ENCODE assay signal across 8 cellular contexts in the genomic region with DNA sequence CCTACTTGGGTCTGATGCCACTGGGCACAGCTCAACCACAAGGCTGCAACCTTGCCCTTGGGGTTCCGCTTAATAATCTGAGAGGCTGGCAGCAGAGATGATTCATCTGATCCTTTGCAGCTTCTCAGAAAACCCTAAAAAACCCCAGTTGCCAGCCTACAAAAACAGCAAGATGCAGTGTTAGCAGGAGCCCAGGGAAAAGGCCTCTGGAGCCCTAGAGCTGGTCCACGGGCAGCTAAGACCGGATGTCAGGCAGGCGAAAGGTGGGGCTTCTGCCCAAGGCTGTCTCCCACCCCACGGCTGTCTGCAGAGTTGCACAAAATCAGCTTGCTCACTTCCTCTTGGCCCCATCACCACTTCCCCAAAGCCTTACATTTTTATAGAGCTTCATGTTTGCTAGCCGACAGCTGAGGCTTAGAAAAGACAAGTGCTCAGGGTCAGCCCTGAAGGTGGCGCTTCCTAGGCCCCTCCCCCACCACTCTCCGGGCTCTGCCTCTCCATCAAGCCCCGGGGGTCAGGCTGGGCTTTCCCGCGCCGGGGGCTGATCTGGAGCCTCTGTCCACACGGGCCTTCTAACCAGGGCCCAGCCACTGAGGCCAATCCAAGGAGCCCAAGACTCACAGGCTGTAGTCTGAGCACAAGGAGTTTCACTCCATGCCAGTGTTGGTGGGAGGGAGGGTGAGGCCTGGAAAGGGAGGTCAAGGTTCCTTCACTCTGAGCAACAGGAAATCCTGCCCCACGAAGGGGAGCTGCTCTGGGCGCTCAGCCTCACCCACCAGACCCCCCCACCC. TPM values are rescaled to one million over a fixed set of nuclear protein-coding genes. Genes with fewer than 3 reads are reported as not detected.
DNase-seq lines count a peak whose midpoint lies in the region; ATAC-seq and TF ChIP-seq lines count a peak whose summit lies in the region.

No MANE protein-coding gene starts in this region.

- 7% methylated on average over 15 of the region's 15 CpGs for WGBS in thymus

- no peaks in the 10 kb centered on the region for H3K27me3 ChIP-seq in OCI-LY1 (ENCODE audit: insufficient read depth, low read length)
- peaks cover 4% of the 10 kb centered on the region for H3K27me3 ChIP-seq in neuron (ENCODE audit: insufficient read depth, low read length)
- H3K27me3 ChIP-seq in thymus (ENCODE audit: control insufficient read depth, insufficient read depth) = no peaks in the 10 kb centered on the region

- peak overlapping the region; percentile 79 for H3K9ac ChIP-seq in OCI-LY1 (ENCODE audit: low read length)

- H3K4me3 ChIP-seq in OCI-LY1 (ENCODE audit: low read depth, low read length, poor library complexity, severe bottlenecking) (peak overlapping the region; percentile 49), fibroblast of villous mesenchyme (ENCODE audit: low read depth, low read length) (peak overlapping the region; percentile 9), neuron (ENCODE audit: low read length) (peak overlapping the region; percentile 59), thymus (ENCODE audit: low read length) (peak overlapping the region; percentile 24)

- peak; percentile 36 for ATAC-seq in HG03064 (IDR thresholded peaks at IDR 0.05; ENCODE audit: low read depth, unreplicated experiment)

- no peaks in the 10 kb centered on the region for H3K79me2 ChIP-seq in OCI-LY1 (ENCODE audit: insufficient read depth, low read length)

- H2AFZ ChIP-seq in OCI-LY1 (ENCODE audit: low read length) (no peak overlapping the region), neuron (ENCODE audit: low read depth, low read length) (peak overlapping the region; percentile 71)

- H3K9me3 ChIP-seq in OCI-LY1 (ENCODE audit: low read length) (no peaks in the 10 kb centered on the region), neuron (ENCODE audit: low read length) (no peaks in the 10 kb centered on the region), thymus (ENCODE audit: control insufficient read depth) (no peaks in the 10 kb centered on the region)

- peaks cover 67% of the 10 kb centered on the region for H3K4me1 ChIP-seq in OCI-LY1 (ENCODE audit: insufficient read depth, low read length, severe bottlenecking)
- H3K4me1 ChIP-seq in neuron (ENCODE audit: insufficient read depth, low read length) = peaks cover 3% of the 10 kb centered on the region
- H3K4me1 ChIP-seq in thymus (ENCODE audit: control insufficient read depth, insufficient read depth, low read length) = peaks cover 28% of the 10 kb centered on the region

- no peaks in the 10 kb centered on the region for H4K20me1 ChIP-seq in OCI-LY1 (ENCODE audit: insufficient read depth, low read length)

- peak overlapping the region; percentile 97 for H3K27ac ChIP-seq in OCI-LY1 (ENCODE audit: low read depth, low read length, poor library complexity, severe bottlenecking)
- H3K27ac ChIP-seq in thymus (ENCODE audit: low read depth) = peak overlapping the region; percentile 99

- H3F3A ChIP-seq in OCI-LY1 (ENCODE audit: insufficient read depth, low read length) = 0 out of 2 replicates have a peak, but pooled peaks cover 5% of the 10 kb centered on the region

- peak; percentile 85 for DNase-seq in NK-92 treated with Interleukin-12 subunit alpha and Interleukin-12 subunit beta, amount 100 ng/mL, for 24 hours (lab: John Stamatoyannopoulos, UW)
- DNase-seq in NK-92 (lab: John Stamatoyannopoulos, UW; ENCODE audit: unreplicated experiment) = no peak
- peak; percentile 74 to 80 for DNase-seq in activated T-cell treated with anti-CD3 and anti-CD28 coated beads, Interleukin-2, amount 50 U/mL, for 48 hours
- DNase-seq in fibroblast of villous mesenchyme (ENCODE audit: low read depth) = peak; percentile 78

- H3K36me3 ChIP-seq in OCI-LY1 (ENCODE audit: insufficient read depth, low read length) (no peaks in the 10 kb centered on the region), neuron (ENCODE audit: insufficient read depth, low read length) (no peaks in the 10 kb centered on the region), thymus (ENCODE audit: control insufficient read depth, insufficient read depth) (no peaks in the 10 kb centered on the region)

- no peaks in the 10 kb centered on the region for H3K9me2 ChIP-seq in OCI-LY1 (ENCODE audit: low read depth, low read length)

- peak overlapping the region; percentile 67 for H3K4me2 ChIP-seq in OCI-LY1 (ENCODE audit: low read length)

- TF ChIP-seq CTCF in OCI-LY1 (IDR thresholded peaks at IDR 0.05; ENCODE audit: low read length) = no peak
- TF ChIP-seq CTCF in fibroblast of villous mesenchyme (IDR thresholded peaks at IDR 0.05; ENCODE audit: insufficient read depth, low read depth, low read length) = no peak

RNA-seq across cellular contexts. Expression of gene ADORA3, which starts 4.2 kb away (rescaled TPM):
- total RNA-seq in fibroblast of villous mesenchyme = not detected in 2 replicates
- 11.0 TPM for polyA plus RNA-seq in thymus

RNA-seq across cellular contexts. Expression of gene TMIGD3, which starts 4.2 kb away (rescaled TPM):
- under 0.01 and 0.43 TPM in 2 replicates for total RNA-seq in fibroblast of villous mesenchyme
- 28.2 TPM for polyA plus RNA-seq in thymus

RNA-seq across cellular contexts. Expression of gene C1orf162, which starts 33.8 kb away (rescaled TPM):
- under 0.01 TPM in 2 replicates for total RNA-seq in fibroblast of villous mesenchyme
- 98.7 TPM for polyA plus RNA-seq in thymus

RNA-seq across cellular contexts. Expression of gene ATP5PB, which starts 58.3 kb away (rescaled TPM):
- total RNA-seq in fibroblast of villous mesenchyme = 261 and 286 TPM in 2 replicates
- 311 TPM for polyA plus RNA-seq in thymus

RNA-seq across cellular contexts. Expression of gene WDR77, which starts 58.5 kb away (rescaled TPM):
- 40.9 and 59.2 TPM in 2 replicates for total RNA-seq in fibroblast of villous mesenchyme
- polyA plus RNA-seq in thymus = 29.6 TPM

Comparison
In these comparisons a context has a peak if more than half of its experiments do, and no peak if none do; other contexts are left out.
1. H3K4me3 ChIP-seq: peak in every context shown above with its lines; median percentile 59 in neuron; 49 in OCI-LY1; 24 in thymus; 9 in fibroblast of villous mesenchyme.